Comparison of ENCODE assay signal across 26 cellular contexts in genomic region chr13:112198611-112199010, GRCh38.
"Had no signal": no experiment of that assay in that cellular context is flagged by ENCODE, and none has a peak within 500 bp of the region (broad histone marks: within the 10 kb centered on the region; RNA-seq: fewer than 3 reads in every experiment).

No MANE protein-coding gene starts in this region.

- H3K9me3 ChIP-seq: lower lobe of right lung, ovary, right atrium auricular region, right lobe of liver, uterus had no signal

- H3K36me3 ChIP-seq: heart right ventricle, left lung, lower lobe of right lung, neural progenitor cell, ovary, right atrium auricular region, right lobe of liver, tibial nerve, uterus had no signal

- H3K4me3 ChIP-seq: heart right ventricle, hepatocyte, left lung, lower lobe of right lung, neural progenitor cell, ovary, right atrium auricular region, right lobe of liver, skin epidermis, tibial nerve, uterus had no signal

- H3K27me3 ChIP-seq: neural progenitor cell, ovary, right atrium auricular region, right lobe of liver, uterus had no signal

- H3K27ac ChIP-seq: heart right ventricle, hepatocyte, left lung, lower lobe of right lung, neural progenitor cell, ovary, right atrium auricular region, right lobe of liver, skin epidermis, tibial nerve, uterus had no signal

- H2AFZ ChIP-seq: hepatocyte, neural progenitor cell had no signal

- ATAC-seq: heart right ventricle; left colon; left lung; lower lobe of right lung; natural killer cell; right lobe of liver; stimulated activated memory B cell treated with anti-CD40 and anti-IgM and Interleukin-4, amounts not matched to agents 10 μg/mL and 1 μg/mL and 100 μg/mL, for 72 hours; stimulated activated naive CD8-positive, alpha-beta T cell treated with anti-CD3 and anti-CD28 coated beads, Interleukin-15, amount 100 ng/mL, for 72 hours had no signal

- H3K9ac ChIP-seq: neural progenitor cell had no signal

- H3K4me2 ChIP-seq: hepatocyte, neural progenitor cell had no signal

- DNase-seq: heart right ventricle; kidney glomerular epithelial cell; left lung; lower lobe of right lung; mammary epithelial cell; mesenchymal stem cell; naive B cell; natural killer cell; nephron progenitor cell; ovary; right lobe of liver; stimulated activated CD4-positive, alpha-beta T cell treated with anti-CD3 and anti-CD28 coated beads, Interleukin-12 subunit alpha, Interleukin-12 subunit beta, amount 100 ng/mL, for 4 hours; stimulated activated CD4-positive, alpha-beta T cell treated with anti-CD3 and anti-CD28 coated beads, Interleukin-15, amount 100 ng/mL, for 24 hours; stimulated activated CD4-positive, alpha-beta T cell treated with anti-CD3 and anti-CD28 coated beads, Interleukin-2, amount 100 ng/mL, for 24 hours; stimulated activated CD4-positive, alpha-beta T cell treated with anti-CD3 and anti-CD28 coated beads, Interleukin-4, amount 100 ng/mL, for 1 hour; stimulated activated naive CD4-positive, alpha-beta T cell treated with Interleukin-2 at 50 U/mL for 16 hours; stimulated activated naive CD8-positive, alpha-beta T cell treated with anti-CD3 and anti-CD28 coated beads, Interleukin-15, amount 100 ng/mL, for 72 hours; substantia nigra; uterus had no signal

- H3K4me1 ChIP-seq: heart right ventricle, left lung, lower lobe of right lung, right atrium auricular region, tibial nerve, uterus had no signal
